Comparison of ENCODE assay signal across 29 cellular contexts in the genomic region with DNA sequence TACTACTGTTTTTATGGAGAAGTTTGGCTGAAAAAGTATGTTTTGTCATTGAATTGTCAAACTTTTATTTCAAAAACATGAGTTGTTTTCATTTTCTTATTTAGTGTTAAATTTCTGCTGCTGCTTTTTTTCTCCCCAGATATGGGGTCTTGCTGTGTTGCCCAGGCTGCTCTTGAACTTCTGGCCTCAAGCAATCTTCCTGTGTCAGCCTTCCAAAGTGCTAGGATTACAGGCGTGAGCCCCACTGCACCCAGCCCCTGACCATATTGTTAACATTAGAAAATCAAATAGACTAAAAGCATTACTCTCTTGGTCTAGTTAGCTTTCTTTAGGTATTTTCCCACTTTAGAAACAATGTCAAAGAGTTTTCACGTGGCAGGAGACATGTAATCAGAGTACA.
A peak's percentile ranks its signal among the peaks of the same experiment; 100 is the strongest.
DNase-seq lines count a peak whose midpoint lies in the region; ATAC-seq and TF ChIP-seq lines count a peak whose summit lies in the region.
"Had no signal": no experiment of that assay in that cellular context is flagged by ENCODE, and none has a peak within 500 bp of the region (broad histone marks: within the 10 kb centered on the region; RNA-seq: fewer than 3 reads in every experiment).

No MANE protein-coding gene starts in this region.

- TF ChIP-seq CTCF in GM12865 (IDR thresholded peaks at IDR 0.05; ENCODE audit: insufficient read depth, low read depth, low read length, missing control alignments), result no peak

- H3K9me3 Mint-ChIP-seq in activated T-helper 17 cell treated with anti-CD3 and anti-CD28 coated beads, Interleukin-2, amount 50 U/mL, for 72 hours, result no peaks in the 10 kb centered on the region
- no peaks in the 10 kb centered on the region for H3K9me3 Mint-ChIP-seq in memory B cell
- H3K9me3 Mint-ChIP-seq: CD14-positive monocyte; CD8-positive, alpha-beta memory T cell; GM23338; H9 had no signal

- peak; percentile 10 for ATAC-seq in HG03064 (IDR thresholded peaks at IDR 0.05; ENCODE audit: low read depth, unreplicated experiment)
- no peak for ATAC-seq in activated T-helper 17 cell treated with anti-CD3 and anti-CD28 coated beads, Interleukin-2, amount 50 U/mL, for 72 hours (replicated peaks)
- no peak for ATAC-seq in memory B cell (ENCODE audit: low read depth)
- ATAC-seq: GM23338, PC-3 had no signal

- no peaks in the 10 kb centered on the region for H3K27me3 Mint-ChIP-seq in activated T-helper 17 cell treated with anti-CD3 and anti-CD28 coated beads, Interleukin-2, amount 50 U/mL, for 72 hours
- no peaks in the 10 kb centered on the region for H3K27me3 Mint-ChIP-seq in memory B cell
- H3K27me3 Mint-ChIP-seq: CD8-positive, alpha-beta memory T cell had no signal

- H3K4me3 Mint-ChIP-seq in activated T-helper 17 cell treated with anti-CD3 and anti-CD28 coated beads, Interleukin-2, amount 50 U/mL, for 72 hours, result no peak overlapping the region
- no peak overlapping the region for H3K4me3 Mint-ChIP-seq in memory B cell
- H3K4me3 Mint-ChIP-seq: CD14-positive monocyte; CD8-positive, alpha-beta memory T cell; GM23338; H9 had no signal

- DNase-seq in GM12865 (ENCODE audit: low read depth) (peak; percentile 8), memory B cell (ENCODE audit: low spot score in 2 of 2) (no peak), epidermal melanocyte (ENCODE audit: insufficient read length, low spot score) (no peak), NCI-H1694 treated with DMSO at 0.1 percent for 48 hours (lab: John Stamatoyannopoulos, UW) (no peak), foreskin melanocyte (no peak)
- DNase-seq in stimulated activated CD4-positive, alpha-beta T cell treated with anti-CD3 and anti-CD28 coated beads, Interleukin-2, amount 100 ng/mL, for 24 hours, result no peak
- DNase-seq: 8988T; ACHN; BE2C; CD8-positive, alpha-beta memory T cell; DMS 273 treated with DMSO at 0.1 percent for 48 hours; DMS79; GF-D8; H9; KBM-7; MG63; NCI-H1105 treated with DMSO at 0.1 percent for 48 hours; NCI-H146; NCI-H2029; NCI-H510A treated with DMSO at 0.1 percent for 48 hours; NCI-H748 treated with DMSO at 0.1 percent for 48 hours; NK-92 treated with Interleukin-12 subunit alpha and Interleukin-12 subunit beta, amount 100 ng/mL, for 24 hours; SK-N-SH; SW 1271 had no signal

- peaks cover 15% of the 10 kb centered on the region for H3K36me3 Mint-ChIP-seq in activated T-helper 17 cell treated with anti-CD3 and anti-CD28 coated beads, Interleukin-2, amount 50 U/mL, for 72 hours (ENCODE audit: low read depth)
- H3K36me3 Mint-ChIP-seq in memory B cell, result peaks cover 20% of the 10 kb centered on the region

- H3K4me1 Mint-ChIP-seq in activated T-helper 17 cell treated with anti-CD3 and anti-CD28 coated beads, Interleukin-2, amount 50 U/mL, for 72 hours, result peaks cover 20% of the 10 kb centered on the region
- peaks cover 11% of the 10 kb centered on the region for H3K4me1 Mint-ChIP-seq in memory B cell
- H3K4me1 Mint-ChIP-seq: GM23338, H9 had no signal

- H3K4me3 ChIP-seq in GM12865 (ENCODE audit: low read depth, low read length), result no peak overlapping the region
- H3K4me3 ChIP-seq: GM23338, MG63 had no signal

- H3K27ac Mint-ChIP-seq in activated T-helper 17 cell treated with anti-CD3 and anti-CD28 coated beads, Interleukin-2, amount 50 U/mL, for 72 hours, result peak overlapping the region; percentile 11
- H3K27ac Mint-ChIP-seq in memory B cell, result peak overlapping the region; percentile 51
- H3K27ac Mint-ChIP-seq: GM23338, H9 had no signal
